23 cellular contexts compared by ENCODE assay signal in genomic region chr5:50340757-50341156, GRCh38.
"Had no signal": no experiment of that assay in that cellular context is flagged by ENCODE, and none has a peak within 500 bp of the region (broad histone marks: within the 10 kb centered on the region; RNA-seq: fewer than 3 reads in every experiment).

No MANE protein-coding gene starts in this region.

- ATAC-seq: effector memory CD8-positive, alpha-beta T cell; gastrocnemius medialis; heart right ventricle; left cardiac atrium; left lung; left ventricle myocardium superior; lower lobe of right lung; mucosa of descending colon; naive thymus-derived CD8-positive, alpha-beta T cell had no signal

- FAIRE-seq: endometrium, islet of Langerhans, keratinocyte had no signal

- DNase-seq: colonic mucosa; cortex of kidney; effector CD8-positive, alpha-beta T cell; effector memory CD8-positive, alpha-beta T cell; endodermal cell; foreskin fibroblast; foreskin melanocyte; gastrocnemius medialis; glutamatergic neuron; head of caudate nucleus; heart right ventricle; hippocampal formation; left cardiac atrium; left lung; left ventricle myocardium superior; lower lobe of right lung; mesenchymal stem cell; mucosa of descending colon; naive B cell; naive thymus-derived CD8-positive, alpha-beta T cell had no signal
